In genomic region chr4:123299212-123299651, GRCh38 we compare ENCODE assay signal across 11 cellular contexts.
DNase-seq lines count a peak whose midpoint lies in the region; ATAC-seq and TF ChIP-seq lines count a peak whose summit lies in the region.
"Had no signal": no experiment of that assay in that cellular context is flagged by ENCODE, and none has a peak within 500 bp of the region (broad histone marks: within the 10 kb centered on the region; RNA-seq: fewer than 3 reads in every experiment).

No MANE protein-coding gene starts in this region.

- no peak for TF ChIP-seq CTCF in uterus (IDR thresholded peaks at IDR 0.05)

- intact Hi-C loops in uterus (cut with DNase I; ENCODE audit: low total_unique reads): no loop called here

- H3K27ac Mint-ChIP-seq in activated naive CD8-positive, alpha-beta T cell treated with anti-CD3 and anti-CD28 coated beads, Interleukin-2, amount 50 U/mL, for 24 hours: no peak overlapping the region
- no peak overlapping the region for H3K27ac Mint-ChIP-seq in activated naive CD8-positive, alpha-beta T cell treated with anti-CD3 and anti-CD28 coated beads for 36 hours
- H3K27ac Mint-ChIP-seq: neural progenitor cell, type B pancreatic cell had no signal

- H3K27ac ChIP-seq in uterus: no peak overlapping the region
- H3K27ac ChIP-seq: neural progenitor cell had no signal

- no peak for DNase-seq in activated naive CD8-positive, alpha-beta T cell treated with anti-CD3 and anti-CD28 coated beads, Interleukin-2, amount 50 U/mL, for 24 hours
- no peak for DNase-seq in activated naive CD8-positive, alpha-beta T cell treated with anti-CD3 and anti-CD28 coated beads for 36 hours
- DNase-seq in brain pericyte (ENCODE audit: low read depth, low spot score) (peak; percentile 33), hepatic stellate cell (ENCODE audit: low spot score) (peak; percentile 14), uterus (no peak), NCI-H446 (lab: John Stamatoyannopoulos, UW) (no peak)
- DNase-seq in activated T-cell treated with anti-CD3 and anti-CD28 coated beads, Interleukin-2, amount 50 U/mL, for 48 hours: no peak
- DNase-seq: ACHN had no signal

- H3K36me3 ChIP-seq in uterus: no peaks in the 10 kb centered on the region
- H3K36me3 ChIP-seq: neural progenitor cell had no signal

- H3K27me3 ChIP-seq in uterus: no peaks in the 10 kb centered on the region
- H3K27me3 ChIP-seq: neural progenitor cell had no signal

- H3K9me3 ChIP-seq in uterus: no peaks in the 10 kb centered on the region

- no peak overlapping the region for H3K4me3 Mint-ChIP-seq in activated naive CD8-positive, alpha-beta T cell treated with anti-CD3 and anti-CD28 coated beads, Interleukin-2, amount 50 U/mL, for 24 hours
- H3K4me3 Mint-ChIP-seq in activated naive CD8-positive, alpha-beta T cell treated with anti-CD3 and anti-CD28 coated beads for 36 hours: no peak overlapping the region
- H3K4me3 Mint-ChIP-seq: neural progenitor cell, type B pancreatic cell had no signal

- TF ChIP-seq POLR2A in uterus (IDR thresholded peaks at IDR 0.05): no peak

- peak; percentile 53 for ATAC-seq in activated naive CD8-positive, alpha-beta T cell treated with anti-CD3 and anti-CD28 coated beads, Interleukin-2, amount 50 U/mL, for 24 hours
- ATAC-seq in GM19397 (IDR thresholded peaks at IDR 0.05; ENCODE audit: unreplicated experiment): no peak

- no peaks in the 10 kb centered on the region for H3K4me1 ChIP-seq in uterus

- peaks cover 3% of the 10 kb centered on the region for H3K9me3 Mint-ChIP-seq in activated naive CD8-positive, alpha-beta T cell treated with anti-CD3 and anti-CD28 coated beads, Interleukin-2, amount 50 U/mL, for 24 hours
- peaks cover 2% of the 10 kb centered on the region for H3K9me3 Mint-ChIP-seq in activated naive CD8-positive, alpha-beta T cell treated with anti-CD3 and anti-CD28 coated beads for 36 hours
- H3K9me3 Mint-ChIP-seq: type B pancreatic cell had no signal

- H3K4me3 ChIP-seq in uterus: no peak overlapping the region
- H3K4me3 ChIP-seq: neural progenitor cell had no signal

- peaks cover 17% of the 10 kb centered on the region for H3K36me3 Mint-ChIP-seq in activated naive CD8-positive, alpha-beta T cell treated with anti-CD3 and anti-CD28 coated beads, Interleukin-2, amount 50 U/mL, for 24 hours (ENCODE audit: low read depth)
- H3K36me3 Mint-ChIP-seq in activated naive CD8-positive, alpha-beta T cell treated with anti-CD3 and anti-CD28 coated beads for 36 hours: peaks cover 18% of the 10 kb centered on the region
- H3K36me3 Mint-ChIP-seq: type B pancreatic cell had no signal

- no peaks in the 10 kb centered on the region for H3K27me3 Mint-ChIP-seq in activated naive CD8-positive, alpha-beta T cell treated with anti-CD3 and anti-CD28 coated beads, Interleukin-2, amount 50 U/mL, for 24 hours
- no peaks in the 10 kb centered on the region for H3K27me3 Mint-ChIP-seq in activated naive CD8-positive, alpha-beta T cell treated with anti-CD3 and anti-CD28 coated beads for 36 hours
- H3K27me3 Mint-ChIP-seq: type B pancreatic cell had no signal

- H3K4me1 Mint-ChIP-seq in activated naive CD8-positive, alpha-beta T cell treated with anti-CD3 and anti-CD28 coated beads, Interleukin-2, amount 50 U/mL, for 24 hours: peaks cover 8% of the 10 kb centered on the region
- H3K4me1 Mint-ChIP-seq in activated naive CD8-positive, alpha-beta T cell treated with anti-CD3 and anti-CD28 coated beads for 36 hours: peaks cover 7% of the 10 kb centered on the region

Comparison
In these comparisons a context has a peak if more than half of its experiments do, and no peak if none do; other contexts are left out.
1. DNase-seq: peak in brain pericyte (single experiment) and hepatic stellate cell (single experiment); none in activated naive CD8-positive, alpha-beta T cell treated with anti-CD3 and anti-CD28 coated beads, Interleukin-2, amount 50 U/mL, for 24 hours (single experiment), activated naive CD8-positive, alpha-beta T cell treated with anti-CD3 and anti-CD28 coated beads for 36 hours (single experiment), uterus (0 of 2), activated T-cell treated with anti-CD3 and anti-CD28 coated beads, Interleukin-2, amount 50 U/mL, for 48 hours (0 of 2) and NCI-H446 (0 of 2).